ENCODE assay signal across 8 cellular contexts in genomic region chr5:139343476-139343875, GRCh38. TPM values are rescaled to one million over a fixed set of nuclear protein-coding genes. Genes with fewer than 3 reads are reported as not detected.
DNase-seq lines count a peak whose midpoint lies in the region; ATAC-seq lines count a peak whose summit lies in the region.

No MANE protein-coding gene starts in this region.

- peaks cover 3 to 14% of the 10 kb centered on the region in 2 donors for H3K36me3 Mint-ChIP-seq in activated T-cell treated with anti-CD3 and anti-CD28 coated beads, Interleukin-2, amount 50 U/mL, for 72 hours (ENCODE audit: insufficient read depth in 2 of 2)
- H3K36me3 Mint-ChIP-seq in activated T-helper 1 cell treated with anti-CD3 and anti-CD28 coated beads, Interleukin-12 subunit alpha, Interleukin-12 subunit beta, Interleukin-2, Interleukin-4 antibody, amounts not matched to agents 30 ng/mL and 10 ng/mL and 1 ng/mL, durations not matched to agents 14 hours and 24 hours and 36 hours (ENCODE audit: low read depth), result peaks cover 20% of the 10 kb centered on the region

- peaks cover 0 to 3% (median 0%) of the 10 kb centered on the region in 5 donors for H3K36me3 ChIP-seq in subcutaneous abdominal adipose tissue (ENCODE audit: control insufficient read depth in 5 of 5, insufficient read depth in 5 of 5, low read length in 5 of 5)

- H3K4me1 Mint-ChIP-seq in activated T-cell treated with anti-CD3 and anti-CD28 coated beads, Interleukin-2, amount 50 U/mL, for 72 hours (ENCODE audit: low read depth), result peaks cover 60% of the 10 kb centered on the region
- peaks cover 45% of the 10 kb centered on the region for H3K4me1 Mint-ChIP-seq in activated T-helper 1 cell treated with anti-CD3 and anti-CD28 coated beads, Interleukin-12 subunit alpha, Interleukin-12 subunit beta, Interleukin-2, Interleukin-4 antibody, amounts not matched to agents 30 ng/mL and 10 ng/mL and 1 ng/mL, durations not matched to agents 14 hours and 24 hours and 36 hours (ENCODE audit: low read depth)

- H3K9me3 ChIP-seq in iPS-18c (ENCODE audit: control insufficient read depth, insufficient read depth, low read length) (no peaks in the 10 kb centered on the region), subcutaneous abdominal adipose tissue (ENCODE audit: control insufficient read depth in 5 of 5, low read length in 5 of 5) (no peaks in the 10 kb centered on the region)

- intact Hi-C loops in activated T-helper 1 cell treated with anti-CD3 and anti-CD28 coated beads, Interleukin-12 subunit alpha, Interleukin-12 subunit beta, Interleukin-2, Interleukin-4 antibody, amounts not matched to agents 30 ng/mL and 10 ng/mL and 1 ng/mL, durations not matched to agents 14 hours and 24 hours and 36 hours (cut with micrococcal nuclease), result loop anchor here (2.0 to 5.0 kb wide), 4 partner anchors 27 to 764 kb away; partner anchors contain the start of gene SIL1

- peak overlapping the region; percentile 75 for H3K27ac Mint-ChIP-seq in activated T-cell treated with anti-CD3 and anti-CD28 coated beads, Interleukin-2, amount 50 U/mL, for 72 hours
- H3K27ac Mint-ChIP-seq in activated T-helper 1 cell treated with anti-CD3 and anti-CD28 coated beads, Interleukin-12 subunit alpha, Interleukin-12 subunit beta, Interleukin-2, Interleukin-4 antibody, amounts not matched to agents 30 ng/mL and 10 ng/mL and 1 ng/mL, durations not matched to agents 14 hours and 24 hours and 36 hours, result peak overlapping the region; percentile 95

- H3K4me1 ChIP-seq in subcutaneous abdominal adipose tissue (ENCODE audit: control insufficient read depth in 5 of 5, insufficient read depth in 5 of 5, low read length in 5 of 5), result peaks cover 4 to 36% (median 31%) of the 10 kb centered on the region in 5 donors

- H3K27ac ChIP-seq in subcutaneous abdominal adipose tissue (ENCODE audit: low read depth, low read length), result no peak overlapping the region

- H3K9me3 Mint-ChIP-seq in activated T-cell treated with anti-CD3 and anti-CD28 coated beads, Interleukin-2, amount 50 U/mL, for 72 hours, result no peaks in the 10 kb centered on the region
- H3K9me3 Mint-ChIP-seq in activated T-helper 1 cell treated with anti-CD3 and anti-CD28 coated beads, Interleukin-12 subunit alpha, Interleukin-12 subunit beta, Interleukin-2, Interleukin-4 antibody, amounts not matched to agents 30 ng/mL and 10 ng/mL and 1 ng/mL, durations not matched to agents 14 hours and 24 hours and 36 hours, result no peaks in the 10 kb centered on the region

- no peaks in the 10 kb centered on the region for H3K27me3 ChIP-seq in subcutaneous abdominal adipose tissue (ENCODE audit: control insufficient read depth in 5 of 5, insufficient read depth in 4 of 5, low read length in 5 of 5)

- no peak for DNase-seq in activated T-cell treated with anti-CD3 and anti-CD28 coated beads, Interleukin-2, amount 50 U/mL, for 72 hours
- no peak for DNase-seq in activated T-cell treated with anti-CD3 and anti-CD28 coated beads, Interleukin-2, amount 50 U/mL, for 1 hour
- DNase-seq in activated T-helper 1 cell treated with anti-CD3 and anti-CD28 coated beads, Interleukin-12 subunit alpha, Interleukin-12 subunit beta, Interleukin-2, Interleukin-4 antibody, amounts not matched to agents 30 ng/mL and 10 ng/mL and 1 ng/mL, durations not matched to agents 14 hours and 24 hours and 36 hours (ENCODE audit: low spot score), result no peak
- DNase-seq in kidney glomerular epithelial cell (lab: John Stamatoyannopoulos, UW) (no peak), SW480 (ENCODE audit: low spot score) (no peak)
- no peak for DNase-seq in stimulated activated CD4-positive, alpha-beta T cell treated with anti-CD3 and anti-CD28 coated beads, Interleukin-4, amount 100 ng/mL, for 24 hours

- ATAC-seq in activated T-cell treated with anti-CD3 and anti-CD28 coated beads, Interleukin-2, amount 50 U/mL, for 72 hours (replicated peaks in 1 of 2), result no peak

- peak overlapping the region in 1 of 5 donors; percentile 93 for H3K9ac ChIP-seq in subcutaneous abdominal adipose tissue (ENCODE audit: low read length in 5 of 5)

- H3K4me3 ChIP-seq in iPS-18c (ENCODE audit: insufficient read depth, low read depth, low read length), result peak overlapping the region; percentile 100
- peak overlapping the region in 4 of 5 donors; percentile 22 to 96 (median 61) for H3K4me3 ChIP-seq in subcutaneous abdominal adipose tissue (ENCODE audit: low read depth in 1 of 5, low read length in 5 of 5)

- peak overlapping the region; percentile 85 to 96 for H3K4me3 Mint-ChIP-seq in activated T-cell treated with anti-CD3 and anti-CD28 coated beads, Interleukin-2, amount 50 U/mL, for 72 hours
- H3K4me3 Mint-ChIP-seq in activated T-helper 1 cell treated with anti-CD3 and anti-CD28 coated beads, Interleukin-12 subunit alpha, Interleukin-12 subunit beta, Interleukin-2, Interleukin-4 antibody, amounts not matched to agents 30 ng/mL and 10 ng/mL and 1 ng/mL, durations not matched to agents 14 hours and 24 hours and 36 hours, result peak overlapping the region; percentile 94

- H3K27me3 Mint-ChIP-seq in activated T-cell treated with anti-CD3 and anti-CD28 coated beads, Interleukin-2, amount 50 U/mL, for 72 hours (ENCODE audit: low read depth), result no peaks in the 10 kb centered on the region
- H3K27me3 Mint-ChIP-seq in activated T-helper 1 cell treated with anti-CD3 and anti-CD28 coated beads, Interleukin-12 subunit alpha, Interleukin-12 subunit beta, Interleukin-2, Interleukin-4 antibody, amounts not matched to agents 30 ng/mL and 10 ng/mL and 1 ng/mL, durations not matched to agents 14 hours and 24 hours and 36 hours (ENCODE audit: insufficient read depth), result no peaks in the 10 kb centered on the region

RNA-seq across cellular contexts. Expression of gene PAIP2, which starts 1.8 kb away (rescaled TPM):
- 100 to 1,000 TPM; 141 to 144 TPM for total RNA-seq in activated T-cell treated with anti-CD3 and anti-CD28 coated beads, Interleukin-2, amount 50 U/mL, for 72 hours
- 88.4 and 97.3 TPM in 2 replicates for total RNA-seq in activated T-helper 1 cell treated with anti-CD3 and anti-CD28 coated beads, Interleukin-12 subunit alpha, Interleukin-12 subunit beta, Interleukin-2, Interleukin-4 antibody, amounts not matched to agents 30 ng/mL and 10 ng/mL and 1 ng/mL, durations not matched to agents 14 hours and 24 hours and 36 hours

RNA-seq across cellular contexts. Expression of gene SLC23A1, which starts 39.6 kb away (rescaled TPM):
- total RNA-seq in activated T-cell treated with anti-CD3 and anti-CD28 coated beads, Interleukin-2, amount 50 U/mL, for 72 hours, result 1 to 10 TPM; 1.9 to 2.8 TPM
- 1.4 and 1.5 TPM in 2 replicates for total RNA-seq in activated T-helper 1 cell treated with anti-CD3 and anti-CD28 coated beads, Interleukin-12 subunit alpha, Interleukin-12 subunit beta, Interleukin-2, Interleukin-4 antibody, amounts not matched to agents 30 ng/mL and 10 ng/mL and 1 ng/mL, durations not matched to agents 14 hours and 24 hours and 36 hours

RNA-seq across cellular contexts. Expression of gene MZB1, which starts 46.2 kb away (rescaled TPM):
- total RNA-seq in activated T-cell treated with anti-CD3 and anti-CD28 coated beads, Interleukin-2, amount 50 U/mL, for 72 hours, result 10 to 100 TPM; 19.7 to 27.3 TPM
- 38.1 and 38.8 TPM in 2 replicates for total RNA-seq in activated T-helper 1 cell treated with anti-CD3 and anti-CD28 coated beads, Interleukin-12 subunit alpha, Interleukin-12 subunit beta, Interleukin-2, Interleukin-4 antibody, amounts not matched to agents 30 ng/mL and 10 ng/mL and 1 ng/mL, durations not matched to agents 14 hours and 24 hours and 36 hours

RNA-seq across cellular contexts. Expression of gene MATR3, which starts 49.9 kb away (rescaled TPM):
- 100 to 1,000 TPM; 124 to 164 TPM for total RNA-seq in activated T-cell treated with anti-CD3 and anti-CD28 coated beads, Interleukin-2, amount 50 U/mL, for 72 hours
- 232 and 258 TPM in 2 replicates for total RNA-seq in activated T-helper 1 cell treated with anti-CD3 and anti-CD28 coated beads, Interleukin-12 subunit alpha, Interleukin-12 subunit beta, Interleukin-2, Interleukin-4 antibody, amounts not matched to agents 30 ng/mL and 10 ng/mL and 1 ng/mL, durations not matched to agents 14 hours and 24 hours and 36 hours

RNA-seq across cellular contexts. Expression of gene PROB1, which starts 51.4 kb away (rescaled TPM):
- 1 to 10 TPM; 3.1 to 4.6 TPM for total RNA-seq in activated T-cell treated with anti-CD3 and anti-CD28 coated beads, Interleukin-2, amount 50 U/mL, for 72 hours
- 9.1 and 9.3 TPM in 2 replicates for total RNA-seq in activated T-helper 1 cell treated with anti-CD3 and anti-CD28 coated beads, Interleukin-12 subunit alpha, Interleukin-12 subunit beta, Interleukin-2, Interleukin-4 antibody, amounts not matched to agents 30 ng/mL and 10 ng/mL and 1 ng/mL, durations not matched to agents 14 hours and 24 hours and 36 hours
